1 cellular context compared by ENCODE assay signal in the genomic region with DNA sequence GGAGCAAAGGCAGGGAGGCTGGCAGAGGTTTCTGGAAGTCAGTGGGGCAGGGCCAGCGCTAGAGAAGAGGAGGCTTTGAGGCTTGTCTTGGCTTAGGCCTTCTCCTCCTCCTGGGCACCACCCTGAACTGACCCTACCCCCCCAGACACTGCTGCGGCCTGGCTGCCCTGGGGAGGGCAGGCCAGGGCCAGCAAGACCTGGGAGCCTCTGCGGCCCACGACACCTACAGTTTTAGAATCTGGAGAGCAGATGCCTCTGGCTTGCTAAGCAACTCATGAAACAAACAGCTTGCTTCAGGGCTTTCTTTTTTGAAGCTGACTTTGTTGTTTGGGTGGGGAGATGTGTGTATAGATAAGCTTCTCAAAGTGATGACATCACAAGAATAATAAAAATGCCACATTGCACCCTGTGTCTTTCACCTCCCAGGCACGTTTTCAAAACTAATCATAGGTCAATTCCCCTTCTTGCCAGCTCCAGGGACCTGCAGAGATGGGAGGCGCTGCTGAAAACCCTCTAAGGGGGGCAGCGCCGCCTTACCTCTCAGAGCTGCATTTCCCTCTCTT.
TF ChIP-seq lines count a peak whose summit lies in the region.

No MANE protein-coding gene starts in this region.

TF ChIP-seq in HEK293, 187 proteins besides CTCF, POLR2A, EP300 and RAD21 (continued from another document):
- TF ChIP-seq ZBTB21 (tag by site-specific recombination; IDR thresholded peaks at IDR 0.05) (peak; percentile 83), OVOL3 (tag by site-specific recombination; IDR thresholded peaks at IDR 0.05) (no peak), ZNF626 (tag by site-specific recombination; IDR thresholded peaks at IDR 0.05) (no peak), ZNF544 (tag by site-specific recombination; IDR thresholded peaks at IDR 0.05) (no peak), ZBTB44 (tag by site-specific recombination; IDR thresholded peaks at IDR 0.05) (peak; percentile 31; the same call in 1 of the 2 replicates), ZNF184 (tag by site-specific recombination; IDR thresholded peaks at IDR 0.05) (no peak; the same call in 1 of the 2 replicates), OSR2 (tag by site-specific recombination; IDR thresholded peaks at IDR 0.05) (peak; percentile 65), TCF7L2 (IDR thresholded peaks at IDR 0.05; ENCODE audit: borderline replicate concordance, low read depth, low read length) (peak; percentile 33; the same call in 1 of the 2 replicates), ZNF23 (tag by site-specific recombination; IDR thresholded peaks at IDR 0.05; ENCODE audit: borderline replicate concordance) (no peak), ZFHX2 (tag by site-specific recombination; conservative IDR thresholded peaks at IDR 0.05) (peak; percentile 76), ZNF211 (tag by site-specific recombination; IDR thresholded peaks at IDR 0.05; ENCODE audit: low read depth) (no peak), ZNF837 (tag by site-specific recombination; IDR thresholded peaks at IDR 0.05) (no peak), SALL2 (tag by site-specific recombination; IDR thresholded peaks at IDR 0.05; ENCODE audit: borderline replicate concordance) (no peak), FEZF1 (tag by site-specific recombination; IDR thresholded peaks at IDR 0.05) (peak; percentile 65)
- TF ChIP-seq, protein P1, sequence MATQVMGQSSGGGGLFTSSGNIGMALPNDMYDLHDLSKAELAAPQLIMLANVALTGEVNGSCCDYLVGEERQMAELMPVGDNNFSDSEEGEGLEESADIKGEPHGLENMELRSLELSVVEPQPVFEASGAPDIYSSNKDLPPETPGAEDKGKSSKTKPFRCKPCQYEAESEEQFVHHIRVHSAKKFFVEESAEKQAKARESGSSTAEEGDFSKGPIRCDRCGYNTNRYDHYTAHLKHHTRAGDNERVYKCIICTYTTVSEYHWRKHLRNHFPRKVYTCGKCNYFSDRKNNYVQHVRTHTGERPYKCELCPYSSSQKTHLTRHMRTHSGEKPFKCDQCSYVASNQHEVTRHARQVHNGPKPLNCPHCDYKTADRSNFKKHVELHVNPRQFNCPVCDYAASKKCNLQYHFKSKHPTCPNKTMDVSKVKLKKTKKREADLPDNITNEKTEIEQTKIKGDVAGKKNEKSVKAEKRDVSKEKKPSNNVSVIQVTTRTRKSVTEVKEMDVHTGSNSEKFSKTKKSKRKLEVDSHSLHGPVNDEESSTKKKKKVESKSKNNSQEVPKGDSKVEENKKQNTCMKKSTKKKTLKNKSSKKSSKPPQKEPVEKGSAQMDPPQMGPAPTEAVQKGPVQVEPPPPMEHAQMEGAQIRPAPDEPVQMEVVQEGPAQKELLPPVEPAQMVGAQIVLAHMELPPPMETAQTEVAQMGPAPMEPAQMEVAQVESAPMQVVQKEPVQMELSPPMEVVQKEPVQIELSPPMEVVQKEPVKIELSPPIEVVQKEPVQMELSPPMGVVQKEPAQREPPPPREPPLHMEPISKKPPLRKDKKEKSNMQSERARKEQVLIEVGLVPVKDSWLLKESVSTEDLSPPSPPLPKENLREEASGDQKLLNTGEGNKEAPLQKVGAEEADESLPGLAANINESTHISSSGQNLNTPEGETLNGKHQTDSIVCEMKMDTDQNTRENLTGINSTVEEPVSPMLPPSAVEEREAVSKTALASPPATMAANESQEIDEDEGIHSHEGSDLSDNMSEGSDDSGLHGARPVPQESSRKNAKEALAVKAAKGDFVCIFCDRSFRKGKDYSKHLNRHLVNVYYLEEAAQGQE (tag by site-specific recombination; IDR thresholded peaks at IDR 0.05): no peak
